In the genomic region with DNA sequence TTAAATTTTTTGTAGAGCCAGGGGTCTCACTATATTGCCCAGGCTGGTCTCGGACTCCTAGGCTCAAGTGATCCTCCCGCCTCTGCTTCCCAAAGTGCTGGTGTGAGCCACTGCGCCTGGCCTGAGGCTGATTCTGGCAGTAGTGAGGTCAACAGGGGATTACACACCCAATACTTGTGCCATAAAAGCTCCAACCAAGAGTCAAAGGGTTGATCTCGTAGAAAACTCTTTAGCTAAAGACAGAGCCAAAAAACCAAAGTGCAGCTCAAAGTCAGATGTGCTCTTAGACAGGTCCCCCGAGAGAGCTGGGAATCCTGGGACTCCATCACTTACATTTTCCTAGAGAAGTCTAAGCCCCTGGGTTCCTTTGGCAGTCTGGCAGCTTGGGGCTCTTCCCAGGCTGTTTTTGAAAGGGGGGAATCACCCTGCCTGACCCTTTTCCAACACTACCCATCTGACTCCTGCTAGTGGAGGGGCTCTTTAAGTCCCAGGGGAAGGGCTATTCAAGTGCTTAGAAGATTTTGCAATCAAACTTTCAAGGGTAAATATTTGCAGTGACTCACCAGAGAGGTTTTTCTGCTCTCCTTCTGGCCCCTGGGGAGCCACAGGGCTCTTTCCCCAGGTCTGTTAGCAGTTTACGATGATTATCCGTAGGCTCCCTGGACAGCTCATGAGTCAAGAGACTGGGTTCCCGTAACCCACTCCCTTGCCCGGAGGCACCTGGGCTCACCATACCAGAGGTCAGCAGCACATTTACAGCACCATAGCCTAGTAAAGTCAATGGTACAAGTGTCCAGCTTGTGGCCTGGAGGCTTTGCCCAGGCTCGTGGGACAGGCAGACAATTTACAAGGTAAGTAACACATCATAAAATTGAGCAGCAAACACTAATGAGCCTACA, we compare ENCODE assay signal across 1 cellular context.
TF ChIP-seq lines count a peak whose summit lies in the region.

No MANE protein-coding gene starts in this region.

TF ChIP-seq in HepG2, 621 proteins besides CTCF, POLR2A, EP300 and RAD21 (continued from another document and continues in another):
- TF ChIP-seq, protein P1, sequence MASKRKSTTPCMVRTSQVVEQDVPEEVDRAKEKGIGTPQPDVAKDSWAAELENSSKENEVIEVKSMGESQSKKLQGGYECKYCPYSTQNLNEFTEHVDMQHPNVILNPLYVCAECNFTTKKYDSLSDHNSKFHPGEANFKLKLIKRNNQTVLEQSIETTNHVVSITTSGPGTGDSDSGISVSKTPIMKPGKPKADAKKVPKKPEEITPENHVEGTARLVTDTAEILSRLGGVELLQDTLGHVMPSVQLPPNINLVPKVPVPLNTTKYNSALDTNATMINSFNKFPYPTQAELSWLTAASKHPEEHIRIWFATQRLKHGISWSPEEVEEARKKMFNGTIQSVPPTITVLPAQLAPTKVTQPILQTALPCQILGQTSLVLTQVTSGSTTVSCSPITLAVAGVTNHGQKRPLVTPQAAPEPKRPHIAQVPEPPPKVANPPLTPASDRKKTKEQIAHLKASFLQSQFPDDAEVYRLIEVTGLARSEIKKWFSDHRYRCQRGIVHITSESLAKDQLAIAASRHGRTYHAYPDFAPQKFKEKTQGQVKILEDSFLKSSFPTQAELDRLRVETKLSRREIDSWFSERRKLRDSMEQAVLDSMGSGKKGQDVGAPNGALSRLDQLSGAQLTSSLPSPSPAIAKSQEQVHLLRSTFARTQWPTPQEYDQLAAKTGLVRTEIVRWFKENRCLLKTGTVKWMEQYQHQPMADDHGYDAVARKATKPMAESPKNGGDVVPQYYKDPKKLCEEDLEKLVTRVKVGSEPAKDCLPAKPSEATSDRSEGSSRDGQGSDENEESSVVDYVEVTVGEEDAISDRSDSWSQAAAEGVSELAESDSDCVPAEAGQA (IDR thresholded peaks at IDR 0.05; ENCODE audit: low read depth) = no peak
- TF ChIP-seq, protein P1 (CRISPR knock-in tag; IDR thresholded peaks at IDR 0.05; ENCODE audit: borderline replicate concordance) = peak; percentile 65; the same call in 1 of the 2 replicates
- TF ChIP-seq FOXP4 (CRISPR knock-in tag; IDR thresholded peaks at IDR 0.05) = peak; percentile 84
- no peak for TF ChIP-seq ZZZ3 (CRISPR knock-in tag; IDR thresholded peaks at IDR 0.05; ENCODE audit: borderline replicate concordance)
- TF ChIP-seq ZKSCAN1 (IDR thresholded peaks at IDR 0.05; ENCODE audit: low read length) = peak; percentile 31; the same call in 1 of the 2 replicates
- peak; percentile 88 for TF ChIP-seq NCOA2 (CRISPR knock-in tag; IDR thresholded peaks at IDR 0.05)
- TF ChIP-seq ZBTB39 (CRISPR knock-in tag; IDR thresholded peaks at IDR 0.05) = no peak
- peak; percentile 85 for TF ChIP-seq NR2F6 (IDR thresholded peaks at IDR 0.05)
- peak; percentile 69; the same call in 1 of the 2 replicates for TF ChIP-seq NR2F6 (CRISPR knock-in tag; IDR thresholded peaks at IDR 0.05)
- TF ChIP-seq TEAD2 (CRISPR knock-in tag; IDR thresholded peaks at IDR 0.05) = no peak
- TF ChIP-seq DR1 (CRISPR knock-in tag; IDR thresholded peaks at IDR 0.05) = no peak
- TF ChIP-seq ZSCAN30 (CRISPR knock-in tag; IDR thresholded peaks at IDR 0.05) = no peak; the same call in 1 of the 2 replicates
- no peak for TF ChIP-seq ATF6 (CRISPR knock-in tag; conservative IDR thresholded peaks at IDR 0.05)
- no peak for TF ChIP-seq SNAPC2 (CRISPR knock-in tag; IDR thresholded peaks at IDR 0.05)
- no peak for TF ChIP-seq ZNF513 (CRISPR knock-in tag; conservative IDR thresholded peaks at IDR 0.05)
- 0 out of 2 replicates have a peak, but pooled peaks have one; percentile 19 for TF ChIP-seq ZFP90 (CRISPR knock-in tag; IDR thresholded peaks at IDR 0.05; ENCODE audit: borderline replicate concordance)
- TF ChIP-seq ZNF816 (CRISPR knock-in tag; IDR thresholded peaks at IDR 0.05; ENCODE audit: borderline replicate concordance) = no peak
- no peak for TF ChIP-seq ZNF18 (CRISPR knock-in tag; IDR thresholded peaks at IDR 0.05; ENCODE audit: insufficient replicate concordance)
- TF ChIP-seq, protein P2, sequence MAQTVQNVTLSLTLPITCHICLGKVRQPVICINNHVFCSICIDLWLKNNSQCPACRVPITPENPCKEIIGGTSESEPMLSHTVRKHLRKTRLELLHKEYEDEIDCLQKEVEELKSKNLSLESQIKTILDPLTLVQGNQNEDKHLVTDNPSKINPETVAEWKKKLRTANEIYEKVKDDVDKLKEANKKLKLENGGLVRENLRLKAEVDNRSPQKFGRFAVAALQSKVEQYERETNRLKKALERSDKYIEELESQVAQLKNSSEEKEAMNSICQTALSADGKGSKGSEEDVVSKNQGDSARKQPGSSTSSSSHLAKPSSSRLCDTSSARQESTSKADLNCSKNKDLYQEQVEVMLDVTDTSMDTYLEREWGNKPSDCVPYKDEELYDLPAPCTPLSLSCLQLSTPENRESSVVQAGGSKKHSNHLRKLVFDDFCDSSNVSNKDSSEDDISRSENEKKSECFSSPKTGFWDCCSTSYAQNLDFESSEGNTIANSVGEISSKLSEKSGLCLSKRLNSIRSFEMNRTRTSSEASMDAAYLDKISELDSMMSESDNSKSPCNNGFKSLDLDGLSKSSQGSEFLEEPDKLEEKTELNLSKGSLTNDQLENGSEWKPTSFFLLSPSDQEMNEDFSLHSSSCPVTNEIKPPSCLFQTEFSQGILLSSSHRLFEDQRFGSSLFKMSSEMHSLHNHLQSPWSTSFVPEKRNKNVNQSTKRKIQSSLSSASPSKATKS (CRISPR knock-in tag; IDR thresholded peaks at IDR 0.05) = no peak
- TF ChIP-seq ZNF335 (CRISPR knock-in tag; IDR thresholded peaks at IDR 0.05) = peak; percentile 48; the same call in 1 of the 2 replicates
- no peak for TF ChIP-seq KDM5A (IDR thresholded peaks at IDR 0.05; ENCODE audit: borderline replicate concordance, low read length)
- TF ChIP-seq, protein P3, sequence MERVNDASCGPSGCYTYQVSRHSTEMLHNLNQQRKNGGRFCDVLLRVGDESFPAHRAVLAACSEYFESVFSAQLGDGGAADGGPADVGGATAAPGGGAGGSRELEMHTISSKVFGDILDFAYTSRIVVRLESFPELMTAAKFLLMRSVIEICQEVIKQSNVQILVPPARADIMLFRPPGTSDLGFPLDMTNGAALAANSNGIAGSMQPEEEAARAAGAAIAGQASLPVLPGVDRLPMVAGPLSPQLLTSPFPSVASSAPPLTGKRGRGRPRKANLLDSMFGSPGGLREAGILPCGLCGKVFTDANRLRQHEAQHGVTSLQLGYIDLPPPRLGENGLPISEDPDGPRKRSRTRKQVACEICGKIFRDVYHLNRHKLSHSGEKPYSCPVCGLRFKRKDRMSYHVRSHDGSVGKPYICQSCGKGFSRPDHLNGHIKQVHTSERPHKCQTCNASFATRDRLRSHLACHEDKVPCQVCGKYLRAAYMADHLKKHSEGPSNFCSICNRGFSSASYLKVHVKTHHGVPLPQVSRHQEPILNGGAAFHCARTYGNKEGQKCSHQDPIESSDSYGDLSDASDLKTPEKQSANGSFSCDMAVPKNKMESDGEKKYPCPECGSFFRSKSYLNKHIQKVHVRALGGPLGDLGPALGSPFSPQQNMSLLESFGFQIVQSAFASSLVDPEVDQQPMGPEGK (CRISPR knock-in tag; IDR thresholded peaks at IDR 0.05) = peak; percentile 93
- TF ChIP-seq ZNF547 (CRISPR knock-in tag; IDR thresholded peaks at IDR 0.05) = no peak
- no peak for TF ChIP-seq ZNF446 (CRISPR knock-in tag; IDR thresholded peaks at IDR 0.05)
- TF ChIP-seq SNAI1 (CRISPR knock-in tag; IDR thresholded peaks at IDR 0.05; ENCODE audit: borderline replicate concordance) = no peak
- TF ChIP-seq TBX3 (IDR thresholded peaks at IDR 0.05; ENCODE audit: borderline replicate concordance) = 0 out of 2 replicates have a peak, but pooled peaks have one; percentile 7
- no peak for TF ChIP-seq ZNF576 (CRISPR knock-in tag; IDR thresholded peaks at IDR 0.05)
- TF ChIP-seq ZNF441 (CRISPR knock-in tag; IDR thresholded peaks at IDR 0.05; ENCODE audit: borderline replicate concordance) = peak; percentile 77; the same call in 1 of the 2 replicates
